In genomic region chr19:49017041-49017665, GRCh38 we compare ENCODE assay signal across 9 cellular contexts.
DNase-seq lines count a peak whose midpoint lies in the region; ATAC-seq, FAIRE-seq and TF ChIP-seq lines count a peak whose summit lies in the region.
"Had no signal": no experiment of that assay in that cellular context is flagged by ENCODE, and none has a peak within 500 bp of the region (broad histone marks: within the 10 kb centered on the region; RNA-seq: fewer than 3 reads in every experiment).

LHB (minus strand) TSS chr19:49017091; CDS start chr19:49017081, 10 bp downstream.

- no peak for FAIRE-seq in D721Med (lab: Jason Lieb, UNC)

- H3K9ac ChIP-seq in rectal smooth muscle tissue (ENCODE audit: low read length), result no peak within 1 kb of the TSS

- H3K4me1 ChIP-seq in RWPE2 (ENCODE audit: insufficient read depth, poor library complexity, severe bottlenecking), result no peaks in the 10 kb centered on the region
- H3K4me1 ChIP-seq in rectal smooth muscle tissue (ENCODE audit: control insufficient read depth, insufficient read depth, low read length), result peaks cover 2% of the 10 kb centered on the region

- TF ChIP-seq CTCF in RWPE2 (IDR thresholded peaks at IDR 0.05; ENCODE audit: poor library complexity, severe bottlenecking), result no peak
- no peak for TF ChIP-seq CTCF in fibroblast of pulmonary artery (IDR thresholded peaks at IDR 0.05; ENCODE audit: low read length, missing control alignments)
- no peak for TF ChIP-seq CTCF in D721Med (IDR thresholded peaks at IDR 0.05; ENCODE audit: insufficient read depth, missing control alignments)

- DNase-seq in RWPE2 (ENCODE audit: low spot score) (no peak), fibroblast of pulmonary artery (ENCODE audit: low read depth) (no peak), D721Med (ENCODE audit: insufficient read length, low spot score) (no peak)
- DNase-seq in stimulated activated CD4-positive, alpha-beta T cell treated with anti-CD3 and anti-CD28 coated beads, Interleukin-4, amount 100 ng/mL, for 4 hours, result no peak
- DNase-seq: NCI-H1436 treated with DMSO at 0.1 percent for 48 hours had no signal

- H3K36me3 ChIP-seq in RWPE2 (ENCODE audit: low read depth) (peaks cover 15% of the 10 kb centered on the region), rectal smooth muscle tissue (ENCODE audit: control insufficient read depth, insufficient read depth, low read length) (peaks cover 13% of the 10 kb centered on the region)

- ATAC-seq in RWPE2 (ENCODE audit: low read depth), result no peak
- no peak for ATAC-seq in HG03039 (IDR thresholded peaks at IDR 0.05; ENCODE audit: unreplicated experiment)
- no peak for ATAC-seq in HG03097 (IDR thresholded peaks at IDR 0.05; ENCODE audit: low FRiP score, unreplicated experiment)

- H3K27ac ChIP-seq in RWPE2 (ENCODE audit: poor library complexity, severe bottlenecking), result peak within 1 kb of the TSS; percentile 64
- no peak within 1 kb of the TSS for H3K27ac ChIP-seq in rectal smooth muscle tissue (ENCODE audit: low read depth, low read length)

- H3K27me3 ChIP-seq in RWPE2 (ENCODE audit: insufficient read depth, poor library complexity, severe bottlenecking) (no peaks in the 10 kb centered on the region), rectal smooth muscle tissue (ENCODE audit: control insufficient read depth, insufficient read depth, low read length) (peaks cover 16% of the 10 kb centered on the region)

- H3K9me3 ChIP-seq in RWPE2 (ENCODE audit: severe bottlenecking), result no peaks in the 10 kb centered on the region

- H3K4me3 ChIP-seq in GM08714 (ENCODE audit: low read length) (peak within 1 kb of the TSS; percentile 33; the same call in 1 of the 2 replicates), RWPE2 (ENCODE audit: severe bottlenecking) (peak within 1 kb of the TSS; percentile 41), fibroblast of pulmonary artery (replicated peaks; ENCODE audit: low read depth, low read length) (peak within 1 kb of the TSS; percentile 44), rectal smooth muscle tissue (ENCODE audit: low read length) (peak within 1 kb of the TSS; percentile 61)
